In the genomic region with DNA sequence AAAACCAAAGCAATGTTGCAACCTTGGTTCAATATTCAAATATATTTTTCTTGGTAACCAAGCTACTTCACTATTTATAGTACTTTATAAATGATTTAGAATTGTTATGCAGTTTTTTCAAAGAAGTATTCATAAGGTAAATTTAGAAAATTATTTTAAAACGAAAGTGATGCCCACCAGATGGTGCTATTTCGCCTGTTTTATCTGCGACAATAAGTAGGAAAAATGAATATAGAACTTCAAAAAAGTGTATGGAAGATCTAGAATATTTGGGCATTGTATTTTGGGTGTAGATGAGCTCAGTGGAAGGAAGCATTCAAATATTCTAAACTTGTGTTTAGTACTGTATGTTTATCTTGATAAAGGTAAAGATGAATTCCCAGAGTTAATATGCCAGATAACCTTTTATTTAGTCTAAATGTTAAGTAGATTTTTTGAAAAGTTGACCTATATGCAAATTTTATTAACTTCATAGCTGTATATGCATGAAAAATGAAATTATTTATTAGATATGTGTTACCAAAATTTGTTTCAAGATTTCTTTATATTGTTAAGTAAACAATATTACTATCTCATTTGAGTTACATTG, we compare ENCODE assay signal across 8 cellular contexts.
DNase-seq lines count a peak whose midpoint lies in the region; ATAC-seq, FAIRE-seq and TF ChIP-seq lines count a peak whose summit lies in the region.

No MANE protein-coding gene starts in this region.

- H3K27me3 ChIP-seq in SK-N-SH (ENCODE audit: insufficient read depth) (no peaks in the 10 kb centered on the region), KMS-11 (ENCODE audit: insufficient read depth, low read depth) (no peaks in the 10 kb centered on the region)

- DNase-seq in SK-N-SH (peak; percentile 11), NCI-H1048 (lab: John Stamatoyannopoulos, UW) (no peak), HTR-8/SVneo (ENCODE audit: insufficient read length, low spot score) (no peak)
- DNase-seq in activated CD8-positive, alpha-beta T cell treated with anti-CD3 and anti-CD28 coated beads, Interleukin-2, amount 10 ng/mL, durations not matched to agents 7 days and 5 days: peak; percentile 45

- ATAC-seq in SK-N-SH treated with all-trans-retinoic acid at 6 μM for 48 hours (no peak), HG03520 (IDR thresholded peaks at IDR 0.05; ENCODE audit: unreplicated experiment) (no peak)
- ATAC-seq in activated CD8-positive, alpha-beta T cell treated with anti-CD3 and anti-CD28 coated beads, Interleukin-2, amount 10 ng/mL, durations not matched to agents 7 days and 5 days: no peak

- POLR2A ChIA-PET in SK-N-SH (lab: Yijun Ruan, JAX): interaction anchor here (0.7 kb wide), 1 partner anchor 1118 kb away, joined by 3 read pairs; no protein-coding TSS in a partner anchor
- POLR2A ChIA-PET in activated CD8-positive, alpha-beta T cell treated with anti-CD3 and anti-CD28 coated beads, Interleukin-2, amount 10 ng/mL, durations not matched to agents 7 days and 5 days (lab: Charles Lee): no interaction called here

- H3K9me2 ChIP-seq in SK-N-SH: no peaks in the 10 kb centered on the region

- H4K20me1 ChIP-seq in SK-N-SH (ENCODE audit: insufficient read depth) (no peaks in the 10 kb centered on the region), KMS-11 (ENCODE audit: insufficient read depth) (no peaks in the 10 kb centered on the region)

- no peaks in the 10 kb centered on the region for H3K9me3 ChIP-seq in SK-N-SH

- TF ChIP-seq EP300 in SK-N-SH (IDR thresholded peaks at IDR 0.05; ENCODE audit: borderline replicate concordance in 1 of 2, low read depth in 1 of 2, low read length in 1 of 2): no peak

- no peak overlapping the region for H3K27ac ChIP-seq in SK-N-SH (ENCODE audit: low read depth in 2 of 2, low read length in 1 of 2)
- no peak overlapping the region for H3K27ac ChIP-seq in KMS-11

- no peak overlapping the region for H3K9ac ChIP-seq in SK-N-SH
- H3K9ac ChIP-seq in KMS-11: no peak overlapping the region

- H3K4me2 ChIP-seq in SK-N-SH (no peak overlapping the region), KMS-11 (no peak overlapping the region)

- no peak overlapping the region for H3K4me3 ChIP-seq in SK-N-SH (ENCODE audit: low read depth in 2 of 2, low read length in 1 of 2)
- H3K4me3 ChIP-seq in KMS-11 (IDR thresholded peaks at IDR 0.05; ENCODE audit: insufficient read depth, low read depth, low read length): no peak overlapping the region

- H3K36me3 Mint-ChIP-seq in activated CD8-positive, alpha-beta T cell treated with anti-CD3 and anti-CD28 coated beads, Interleukin-2, amount 10 ng/mL, durations not matched to agents 7 days and 5 days (ENCODE audit: low read depth): peaks cover 7% of the 10 kb centered on the region

- no peaks in the 10 kb centered on the region for H3K4me1 Mint-ChIP-seq in activated CD8-positive, alpha-beta T cell treated with anti-CD3 and anti-CD28 coated beads, Interleukin-2, amount 10 ng/mL, durations not matched to agents 7 days and 5 days (ENCODE audit: low read depth)

- H3K36me3 ChIP-seq in SK-N-SH (replicated peaks in 1 of 2; ENCODE audit: control insufficient read depth in 1 of 2, insufficient read depth in 2 of 2, low read length in 1 of 2) (peaks cover 9 to 11% of the 10 kb centered on the region in 2 experiments), KMS-11 (ENCODE audit: insufficient read depth) (no peaks in the 10 kb centered on the region)

- H3K27me3 Mint-ChIP-seq in activated CD8-positive, alpha-beta T cell treated with anti-CD3 and anti-CD28 coated beads, Interleukin-2, amount 10 ng/mL, durations not matched to agents 7 days and 5 days (ENCODE audit: low read depth): no peaks in the 10 kb centered on the region

- H2AFZ ChIP-seq in SK-N-SH (ENCODE audit: low read depth) (no peak overlapping the region), KMS-11 (ENCODE audit: low read depth) (no peak overlapping the region)

- TF ChIP-seq RAD21 in SK-N-SH (IDR thresholded peaks at IDR 0.05; ENCODE audit: low read length): peak; percentile 78

- H3K9me3 Mint-ChIP-seq in activated CD8-positive, alpha-beta T cell treated with anti-CD3 and anti-CD28 coated beads, Interleukin-2, amount 10 ng/mL, durations not matched to agents 7 days and 5 days (ENCODE audit: insufficient read depth): no peaks in the 10 kb centered on the region

- H3K4me1 ChIP-seq in SK-N-SH (ENCODE audit: control insufficient read depth in 1 of 2, insufficient read depth in 2 of 2, low read depth in 1 of 2, low read length in 1 of 2): peaks cover 3 to 10% of the 10 kb centered on the region in 2 experiments
- no peaks in the 10 kb centered on the region for H3K4me1 ChIP-seq in KMS-11 (ENCODE audit: low read depth, poor library complexity, severe bottlenecking)

- FAIRE-seq in islet of Langerhans (lab: Jason Lieb, UNC): peak; percentile 98
- no peak for FAIRE-seq in HTR-8/SVneo (lab: Jason Lieb, UNC)

- H3K79me2 ChIP-seq in SK-N-SH (ENCODE audit: insufficient read depth): peaks cover 51% of the 10 kb centered on the region; the same call in 1 of the 2 replicates
- H3K79me2 ChIP-seq in KMS-11 (ENCODE audit: insufficient read depth, low read depth): no peaks in the 10 kb centered on the region

- CTCF ChIA-PET in SK-N-SH (lab: Yijun Ruan, JAX): interaction anchor here (0.6 to 6.7 kb wide), 51 partner anchors 10 to 992 kb away, joined by 3 to 70 read pairs (median 4); partner anchors contain the start of genes COMTD1 and SAMD8
- CTCF ChIA-PET in activated CD8-positive, alpha-beta T cell treated with anti-CD3 and anti-CD28 coated beads, Interleukin-2, amount 10 ng/mL, durations not matched to agents 7 days and 5 days (lab: Charles Lee): interaction anchor here (0.6 to 2.7 kb wide), 28 partner anchors 9 to 991 kb away, joined by 3 to 16 read pairs (median 5); partner anchors contain the start of gene COMTD1

- no peak overlapping the region for H3K4me3 Mint-ChIP-seq in activated CD8-positive, alpha-beta T cell treated with anti-CD3 and anti-CD28 coated beads, Interleukin-2, amount 10 ng/mL, durations not matched to agents 7 days and 5 days

- peaks cover 4% of the 10 kb centered on the region for H3F3A ChIP-seq in SK-N-SH (replicated peaks; ENCODE audit: insufficient read depth)

- WGBS in SK-N-SH (ENCODE audit: low lambda C conversion rate): 12% methylated on average over 3 of the region's 3 CpGs

- TF ChIP-seq CTCF in SK-N-SH (IDR thresholded peaks at IDR 0.05) (peak; percentile 74), KMS-11 (conservative IDR thresholded peaks at IDR 0.05; ENCODE audit: low read depth, low read length) (peak; percentile 73)

- no peak overlapping the region for H3K27ac Mint-ChIP-seq in activated CD8-positive, alpha-beta T cell treated with anti-CD3 and anti-CD28 coated beads, Interleukin-2, amount 10 ng/mL, durations not matched to agents 7 days and 5 days

TF ChIP-seq in SK-N-SH, 30 proteins besides CTCF, POLR2A, EP300 and RAD21:
- no peak for TF ChIP-seq ELF1 (IDR thresholded peaks at IDR 0.05)
- TF ChIP-seq FOXJ3 (CRISPR knock-in tag; IDR thresholded peaks at IDR 0.05): no peak
- TF ChIP-seq SMC3 (IDR thresholded peaks at IDR 0.05; ENCODE audit: low read depth, low read length): peak; percentile 41
TF ChIP-seq in SK-N-SH: peak in this region for 1.

TF ChIP-seq in SK-N-SH treated with all-trans-retinoic acid at 6 μM for 48 hours, 23 proteins besides CTCF, POLR2A, EP300 and RAD21 (continues in another document):
- TF ChIP-seq ESRRG (CRISPR knock-in tag; IDR thresholded peaks at IDR 0.05) (no peak), CREB5 (CRISPR knock-in tag; IDR thresholded peaks at IDR 0.05; ENCODE audit: low read depth) (no peak), ZFP30 (CRISPR knock-in tag; IDR thresholded peaks at IDR 0.05) (no peak), ZFP3 (CRISPR knock-in tag; IDR thresholded peaks at IDR 0.05) (no peak), ZC3H10 (CRISPR knock-in tag; IDR thresholded peaks at IDR 0.05) (no peak), RARB (CRISPR knock-in tag; IDR thresholded peaks at IDR 0.05) (no peak), ZNF8 (CRISPR knock-in tag; IDR thresholded peaks at IDR 0.05) (no peak), TOX (CRISPR knock-in tag; IDR thresholded peaks at IDR 0.05; ENCODE audit: borderline replicate concordance) (no peak), BACH2 (CRISPR knock-in tag; IDR thresholded peaks at IDR 0.05; ENCODE audit: borderline replicate concordance) (no peak), TSHZ2 (CRISPR knock-in tag; IDR thresholded peaks at IDR 0.05) (no peak)

Comparison
In these comparisons a context has a peak if more than half of its experiments do, and no peak if none do; other contexts are left out.
1. DNase-seq: peak in SK-N-SH (single experiment) and activated CD8-positive, alpha-beta T cell treated with anti-CD3 and anti-CD28 coated beads, Interleukin-2, amount 10 ng/mL, durations not matched to agents 7 days and 5 days (single experiment); none in NCI-H1048 (single experiment) and HTR-8/SVneo (single experiment).